ENCODE assay signal across 22 cellular contexts in genomic region chr9:22278426-22278825, GRCh38.
"Had no signal": no experiment of that assay in that cellular context is flagged by ENCODE, and none has a peak within 500 bp of the region (broad histone marks: within the 10 kb centered on the region; RNA-seq: fewer than 3 reads in every experiment).

No MANE protein-coding gene starts in this region.

- H3K27ac ChIP-seq: neutrophil, prostate gland, testis had no signal

- H3K4me1 Mint-ChIP-seq: activated CD4-positive, alpha-beta memory T cell treated with anti-CD3 and anti-CD28 coated beads, Interleukin-2, amount 10 ng/mL, durations not matched to agents 7 days and 5 days; activated naive CD8-positive, alpha-beta T cell treated with anti-CD3 and anti-CD28 coated beads for 36 hours; naive thymus-derived CD8-positive, alpha-beta T cell; T-cell had no signal

- H3K4me3 Mint-ChIP-seq: activated CD4-positive, alpha-beta memory T cell treated with anti-CD3 and anti-CD28 coated beads, Interleukin-2, amount 10 ng/mL, durations not matched to agents 7 days and 5 days; activated naive CD8-positive, alpha-beta T cell treated with anti-CD3 and anti-CD28 coated beads for 36 hours; activated T-cell treated with anti-CD3 and anti-CD28 coated beads, Interleukin-2, amount 50 U/mL, for 72 hours; dendritic cell treated with granulocyte-macrophage colony-stimulating factor and Interleukin-4, amounts not matched to agents 40 ng/mL and 50 ng/mL, for 4 days; effector memory CD8-positive, alpha-beta T cell; naive thymus-derived CD8-positive, alpha-beta T cell; stimulated activated naive CD8-positive, alpha-beta T cell treated with anti-CD3 and anti-CD28 coated beads, Interleukin-15, Interleukin-2, amounts not matched to agents 100 ng/mL and 50 ng/mL, for 24 hours; T-cell had no signal

- H3K27me3 Mint-ChIP-seq: dendritic cell treated with granulocyte-macrophage colony-stimulating factor and Interleukin-4, amounts not matched to agents 40 ng/mL and 50 ng/mL, for 4 days; effector memory CD8-positive, alpha-beta T cell had no signal

- H3K27ac Mint-ChIP-seq: activated CD4-positive, alpha-beta memory T cell treated with anti-CD3 and anti-CD28 coated beads, Interleukin-2, amount 10 ng/mL, durations not matched to agents 7 days and 5 days; activated naive CD8-positive, alpha-beta T cell treated with anti-CD3 and anti-CD28 coated beads for 36 hours; activated T-cell treated with anti-CD3 and anti-CD28 coated beads, Interleukin-2, amount 50 U/mL, for 72 hours; dendritic cell treated with granulocyte-macrophage colony-stimulating factor and Interleukin-4, amounts not matched to agents 40 ng/mL and 50 ng/mL, for 4 days; effector memory CD8-positive, alpha-beta T cell; naive thymus-derived CD8-positive, alpha-beta T cell; stimulated activated naive CD8-positive, alpha-beta T cell treated with anti-CD3 and anti-CD28 coated beads, Interleukin-15, Interleukin-2, amounts not matched to agents 100 ng/mL and 50 ng/mL, for 24 hours; T-cell had no signal

- DNase-seq: activated CD4-positive, alpha-beta memory T cell treated with anti-CD3 and anti-CD28 coated beads, Interleukin-2, amount 10 ng/mL, durations not matched to agents 7 days and 5 days; activated CD4-positive, alpha-beta T cell treated with anti-CD3 and anti-CD28 coated beads for 1 hour; activated CD8-positive, alpha-beta memory T cell treated with anti-CD3 and anti-CD28 coated beads, Interleukin-2, amount 50 U/mL, for 4 hours; activated gamma-delta T cell treated with Interleukin-2 at 50 U/mL for 16 hours; activated naive CD8-positive, alpha-beta T cell treated with anti-CD3 and anti-CD28 coated beads for 36 hours; activated T-cell treated with anti-CD3 and anti-CD28 coated beads, Interleukin-2, amount 50 U/mL, for 72 hours; aorta; central memory CD4-positive, alpha-beta T cell; effector memory CD8-positive, alpha-beta T cell; head of caudate nucleus; left colon; mucosa of descending colon; naive thymus-derived CD8-positive, alpha-beta T cell; stimulated activated CD4-positive, alpha-beta T cell treated with anti-CD3 and anti-CD28 coated beads, Interleukin-15, amount 100 ng/mL, for 24 hours; stimulated activated CD4-positive, alpha-beta T cell treated with anti-CD3 and anti-CD28 coated beads, Interleukin-4, amount 100 ng/mL, for 24 hours; T-cell; T1000; testis had no signal

- H3K36me3 Mint-ChIP-seq: activated naive CD8-positive, alpha-beta T cell treated with anti-CD3 and anti-CD28 coated beads for 36 hours; naive thymus-derived CD8-positive, alpha-beta T cell; T-cell had no signal

- H3K9me3 Mint-ChIP-seq: activated CD4-positive, alpha-beta memory T cell treated with anti-CD3 and anti-CD28 coated beads, Interleukin-2, amount 10 ng/mL, durations not matched to agents 7 days and 5 days; activated T-cell treated with anti-CD3 and anti-CD28 coated beads, Interleukin-2, amount 50 U/mL, for 72 hours; dendritic cell treated with granulocyte-macrophage colony-stimulating factor and Interleukin-4, amounts not matched to agents 40 ng/mL and 50 ng/mL, for 4 days; effector memory CD8-positive, alpha-beta T cell; stimulated activated naive CD8-positive, alpha-beta T cell treated with anti-CD3 and anti-CD28 coated beads, Interleukin-15, Interleukin-2, amounts not matched to agents 100 ng/mL and 50 ng/mL, for 24 hours had no signal
